ENCODE assay signal across 8 cellular contexts in genomic region chr19:29714953-29715694, GRCh38. TPM values are rescaled to one million over a fixed set of nuclear protein-coding genes. Genes with fewer than 3 reads are reported as not detected.
DNase-seq lines count a peak whose midpoint lies in the region; ATAC-seq and TF ChIP-seq lines count a peak whose summit lies in the region.

TSS of gene C19orf12 (minus strand) at chr19:29715261. CDS start at chr19:29708413, 6,848 bp downstream.

- peak; percentile 69 for DNase-seq in A673 (ENCODE audit: low spot score)
- DNase-seq in NCI-H345 (lab: John Stamatoyannopoulos, UW) = peak; percentile 85
- peak; percentile 75 for DNase-seq in activated CD8-positive, alpha-beta T cell treated with anti-CD3 and anti-CD28 coated beads, Interleukin-2, amount 10 ng/mL, durations not matched to agents 7 days and 5 days
- peak; percentile 81 for DNase-seq in endodermal cell
- DNase-seq in stimulated activated CD8-positive, alpha-beta memory T cell treated with anti-CD3 and anti-CD28 coated beads, Interleukin-4, amount 100 ng/mL, for 24 hours (ENCODE audit: low read depth) = peak; percentile 55

- peaks cover 32% of the 10 kb centered on the region for H3K36me3 Mint-ChIP-seq in activated CD8-positive, alpha-beta T cell treated with anti-CD3 and anti-CD28 coated beads, Interleukin-2, amount 10 ng/mL, durations not matched to agents 7 days and 5 days (ENCODE audit: low read depth)
- no peaks in the 10 kb centered on the region for H3K36me3 Mint-ChIP-seq in endodermal cell (ENCODE audit: low read depth)

- intact Hi-C loops in A673 (cut with micrococcal nuclease; ENCODE audit: unreplicated experiment) = no loop called here

- H3K27ac Mint-ChIP-seq in activated CD8-positive, alpha-beta T cell treated with anti-CD3 and anti-CD28 coated beads, Interleukin-2, amount 10 ng/mL, durations not matched to agents 7 days and 5 days = peak within 1 kb of the TSS; percentile 96
- H3K27ac Mint-ChIP-seq in endodermal cell = peak within 1 kb of the TSS; percentile 84

- H3K27ac ChIP-seq in A673 (ENCODE audit: low read depth, low read length, poor library complexity, severe bottlenecking) (peak within 1 kb of the TSS; percentile 94), endodermal cell (ENCODE audit: low read depth, low read length) (peak within 1 kb of the TSS; percentile 53), mesodermal cell (ENCODE audit: low read depth, low read length, severe bottlenecking) (peak within 1 kb of the TSS; percentile 76)

- CTCF ChIA-PET in A673 (lab: Charles Lee) = interaction anchor here (0.6 to 0.9 kb wide), 2 partner anchors 105 to 247 kb away, joined by 3 read pairs; no protein-coding TSS in a partner anchor
- CTCF ChIA-PET in activated CD8-positive, alpha-beta T cell treated with anti-CD3 and anti-CD28 coated beads, Interleukin-2, amount 10 ng/mL, durations not matched to agents 7 days and 5 days (lab: Charles Lee) = interaction anchor here (1.7 to 9.9 kb wide), 9 partner anchors 10 to 106 kb away, joined by 18 to 204 read pairs (median 54); partner anchors contain the start of genes PLEKHF1 and POP4

- peaks cover 57% of the 10 kb centered on the region for H3K4me1 Mint-ChIP-seq in activated CD8-positive, alpha-beta T cell treated with anti-CD3 and anti-CD28 coated beads, Interleukin-2, amount 10 ng/mL, durations not matched to agents 7 days and 5 days (ENCODE audit: low read depth)
- H3K4me1 Mint-ChIP-seq in endodermal cell = peaks cover 37% of the 10 kb centered on the region

- H3K27me3 Mint-ChIP-seq in activated CD8-positive, alpha-beta T cell treated with anti-CD3 and anti-CD28 coated beads, Interleukin-2, amount 10 ng/mL, durations not matched to agents 7 days and 5 days (ENCODE audit: low read depth) = no peaks in the 10 kb centered on the region
- H3K27me3 Mint-ChIP-seq in endodermal cell (ENCODE audit: insufficient read depth) = no peaks in the 10 kb centered on the region

- BruUV-seq in A673 (replicated peaks; lab: Mats Ljungman, UMichigan) = no TSS peak

- H3K4me1 ChIP-seq in A673 (ENCODE audit: insufficient read depth, low read length, poor library complexity, severe bottlenecking) (peaks cover 8% of the 10 kb centered on the region), endodermal cell (ENCODE audit: control insufficient read depth, insufficient read depth, low read length) (peaks cover 5% of the 10 kb centered on the region), mesodermal cell (ENCODE audit: control insufficient read depth, insufficient read depth, low read length, poor library complexity, severe bottlenecking) (peaks cover 14% of the 10 kb centered on the region)

- H3K36me3 ChIP-seq in A673 (ENCODE audit: insufficient read depth, low read length, poor library complexity, severe bottlenecking) (no peaks in the 10 kb centered on the region), endodermal cell (ENCODE audit: control insufficient read depth, insufficient read depth, low read length) (peaks cover 4% of the 10 kb centered on the region), mesodermal cell (ENCODE audit: control insufficient read depth, insufficient read depth, low read length) (peaks cover 7% of the 10 kb centered on the region)

- POLR2A ChIA-PET in A673 (lab: Charles Lee; ENCODE audit: low non-redundant PET) = no interaction called here
- POLR2A ChIA-PET in activated CD8-positive, alpha-beta T cell treated with anti-CD3 and anti-CD28 coated beads, Interleukin-2, amount 10 ng/mL, durations not matched to agents 7 days and 5 days (lab: Charles Lee) = interaction anchor here (0.8 to 6.4 kb wide), 14 partner anchors 9 to 122 kb away, joined by 3 to 85 read pairs (median 5); partner anchors contain the start of genes PLEKHF1 and POP4

- peak within 1 kb of the TSS; percentile 74 for H3K9ac ChIP-seq in endodermal cell (ENCODE audit: extremely low read depth, low read length, poor library complexity, severe bottlenecking)

- 0 to 3% methylated on average over 9 to 72 of the region's 72 CpGs for WGBS in endodermal cell (ENCODE audit: insufficient coverage in 1 of 2, insufficient read length in 1 of 2), 2 experiments
- 0 to 1% methylated on average over 25 to 43 of the region's 72 CpGs for WGBS in mesodermal cell (ENCODE audit: insufficient coverage in 2 of 2), 2 experiments

- no peak for TF ChIP-seq CTCF in A673 (conservative IDR thresholded peaks at IDR 0.05; ENCODE audit: low read depth, low read length)
- no peak for TF ChIP-seq CTCF in endodermal cell (conservative IDR thresholded peaks at IDR 0.05)

- no peaks in the 10 kb centered on the region for H3K9me3 Mint-ChIP-seq in activated CD8-positive, alpha-beta T cell treated with anti-CD3 and anti-CD28 coated beads, Interleukin-2, amount 10 ng/mL, durations not matched to agents 7 days and 5 days (ENCODE audit: insufficient read depth)
- no peaks in the 10 kb centered on the region for H3K9me3 Mint-ChIP-seq in endodermal cell

- peak within 1 kb of the TSS; percentile 95 for H3K4me3 Mint-ChIP-seq in activated CD8-positive, alpha-beta T cell treated with anti-CD3 and anti-CD28 coated beads, Interleukin-2, amount 10 ng/mL, durations not matched to agents 7 days and 5 days
- H3K4me3 Mint-ChIP-seq in endodermal cell = peak within 1 kb of the TSS; percentile 71

- H3K4me3 ChIP-seq in A673 (ENCODE audit: low read depth, low read length, poor library complexity, severe bottlenecking) (peak within 1 kb of the TSS; percentile 87), endodermal cell (ENCODE audit: low read length) (peak within 1 kb of the TSS; percentile 86), mesodermal cell (ENCODE audit: extremely low read depth, insufficient read depth, low read length, poor library complexity, severe bottlenecking) (peak within 1 kb of the TSS; percentile 63)

- H3K9me3 ChIP-seq in A673 (ENCODE audit: low read depth, low read length, poor library complexity, severe bottlenecking) = no peaks in the 10 kb centered on the region
- H3K9me3 ChIP-seq in endodermal cell (ENCODE audit: control insufficient read depth, low read length) = no peaks in the 10 kb centered on the region
- H3K9me3 ChIP-seq in mesodermal cell (ENCODE audit: control insufficient read depth, low read length) = no peaks in the 10 kb centered on the region

- H3K27me3 ChIP-seq in A673 (replicated peaks; ENCODE audit: insufficient read depth, low read depth, low read length, poor library complexity) (no peaks in the 10 kb centered on the region), endodermal cell (ENCODE audit: control insufficient read depth, insufficient read depth, low read length, poor library complexity, severe bottlenecking) (no peaks in the 10 kb centered on the region)

- peak; percentile 51 for ATAC-seq in GM18519 (IDR thresholded peaks at IDR 0.05; ENCODE audit: low FRiP score, unreplicated experiment)
- peak; percentile 64 for ATAC-seq in HG03025 (IDR thresholded peaks at IDR 0.05; ENCODE audit: low FRiP score, unreplicated experiment)
- ATAC-seq in activated CD8-positive, alpha-beta T cell treated with anti-CD3 and anti-CD28 coated beads, Interleukin-2, amount 10 ng/mL, durations not matched to agents 7 days and 5 days = peak; percentile 69

RNA-seq across cellular contexts. Expression of gene C19orf12, which starts in this region (rescaled TPM):
- total RNA-seq in A673 (2021) (26.8 and 28.6 TPM in 2 replicates), endodermal cell (10 to 100 TPM; 18.9 to 22.9 TPM)
- 10 to 100 TPM; 38.7 to 41.0 TPM for total RNA-seq in activated CD8-positive, alpha-beta T cell treated with anti-CD3 and anti-CD28 coated beads, Interleukin-2, amount 10 ng/mL, durations not matched to agents 7 days and 5 days
- 24.4 TPM for polyA plus RNA-seq in endodermal cell (2013, experiment 1 of 2)
- polyA plus RNA-seq in endodermal cell (2013, experiment 2 of 2) = 19.4 TPM
- polyA plus RNA-seq in mesodermal cell (2013, experiment 1 of 2) = 21.3 TPM
- polyA plus RNA-seq in mesodermal cell (2013, experiment 2 of 2) = 22.8 TPM

Comparison
In these comparisons a context has a peak if more than half of its experiments do, and no peak if none do; other contexts are left out.
1. Peak in every context shown above with its lines: DNase-seq, ATAC-seq, H3K4me3 ChIP-seq and H3K27ac ChIP-seq.